Comparison of ENCODE assay signal across 10 cellular contexts in the genomic region with DNA sequence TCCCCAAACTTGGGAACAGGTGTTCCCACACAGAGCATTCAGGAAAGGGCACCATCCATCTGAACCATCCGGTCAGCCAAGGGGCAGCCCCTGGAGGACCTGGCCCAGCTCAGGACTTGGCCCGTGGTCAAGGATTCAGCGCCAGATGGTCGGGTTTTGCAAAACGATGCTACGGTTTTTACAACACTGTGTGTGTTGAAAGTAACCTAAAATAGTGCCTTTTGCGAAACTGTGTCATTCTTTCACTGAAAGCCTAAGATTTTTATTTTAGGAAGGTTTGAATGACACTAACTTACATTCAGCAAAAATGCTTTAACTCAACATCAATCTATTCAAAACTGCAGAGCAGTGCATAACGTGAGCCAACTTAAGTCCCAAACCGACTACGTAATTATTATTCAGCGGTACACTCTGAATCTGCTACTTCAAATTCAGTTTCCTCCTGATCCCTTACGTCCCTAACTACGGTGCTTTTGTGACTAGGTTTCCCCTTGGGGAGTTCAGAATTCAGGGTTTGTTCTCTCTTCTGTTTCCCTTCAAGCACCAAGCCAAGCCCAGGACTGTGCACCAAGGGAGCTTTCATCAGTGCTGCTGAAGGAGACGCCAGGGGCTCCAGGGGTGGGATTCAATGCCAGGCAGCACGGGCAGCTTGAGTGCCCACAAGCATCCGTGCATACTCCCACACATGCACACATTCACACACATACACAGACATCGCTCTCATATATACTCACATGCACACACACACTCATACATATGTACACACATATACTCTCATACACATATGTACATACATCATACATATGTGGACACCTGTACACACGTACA.
A peak's percentile ranks its signal among the peaks of the same experiment; 100 is the strongest.
DNase-seq lines count a peak whose midpoint lies in the region; ATAC-seq and TF ChIP-seq lines count a peak whose summit lies in the region.
"Had no signal": no experiment of that assay in that cellular context is flagged by ENCODE, and none has a peak within 500 bp of the region (broad histone marks: within the 10 kb centered on the region; RNA-seq: fewer than 3 reads in every experiment).

No MANE protein-coding gene starts in this region.

- peak; percentile 25 for ATAC-seq in GM18499 (IDR thresholded peaks at IDR 0.05; ENCODE audit: insufficient read depth, unreplicated experiment)
- peak; percentile 26 for ATAC-seq in GM21619 (IDR thresholded peaks at IDR 0.05; ENCODE audit: unreplicated experiment)
- ATAC-seq in HG03571 (IDR thresholded peaks at IDR 0.05; ENCODE audit: unreplicated experiment) = peak; percentile 14
- ATAC-seq: HepG2 had no signal

- CTCF ChIA-PET in GM10248 (lab: Yijun Ruan, JAX) = interaction anchor here (1.1 to 4.9 kb wide), 3 partner anchors 13 to 118 kb away, joined by 3 to 26 read pairs (median 4); no protein-coding TSS in a partner anchor

- POLR2A ChIA-PET in GM10248 (lab: Yijun Ruan, JAX) = interaction anchor here (0.5 to 2.1 kb wide), 7 partner anchors 9 to 153 kb away, joined by 3 to 11 read pairs (median 3); partner anchors contain the start of gene CLPTM1L

- DNase-seq in medulla oblongata (ENCODE audit: extremely low spot score) (peak; percentile 30), NCI-H526 (lab: John Stamatoyannopoulos, UW) (no peak), NCI-H69 (lab: John Stamatoyannopoulos, UW) (no peak), HuH-7 (ENCODE audit: low spot score) (no peak), GM10248 (ENCODE audit: extremely low spot score) (no peak)
- DNase-seq: dermis blood vessel endothelial cell had no signal

- no peak for TF ChIP-seq CTCF in GM10248 (IDR thresholded peaks at IDR 0.05; ENCODE audit: control extremely low read depth, extremely low read depth, low read depth, missing control alignments)
